ENCODE assay signal across 27 cellular contexts in the genomic region with DNA sequence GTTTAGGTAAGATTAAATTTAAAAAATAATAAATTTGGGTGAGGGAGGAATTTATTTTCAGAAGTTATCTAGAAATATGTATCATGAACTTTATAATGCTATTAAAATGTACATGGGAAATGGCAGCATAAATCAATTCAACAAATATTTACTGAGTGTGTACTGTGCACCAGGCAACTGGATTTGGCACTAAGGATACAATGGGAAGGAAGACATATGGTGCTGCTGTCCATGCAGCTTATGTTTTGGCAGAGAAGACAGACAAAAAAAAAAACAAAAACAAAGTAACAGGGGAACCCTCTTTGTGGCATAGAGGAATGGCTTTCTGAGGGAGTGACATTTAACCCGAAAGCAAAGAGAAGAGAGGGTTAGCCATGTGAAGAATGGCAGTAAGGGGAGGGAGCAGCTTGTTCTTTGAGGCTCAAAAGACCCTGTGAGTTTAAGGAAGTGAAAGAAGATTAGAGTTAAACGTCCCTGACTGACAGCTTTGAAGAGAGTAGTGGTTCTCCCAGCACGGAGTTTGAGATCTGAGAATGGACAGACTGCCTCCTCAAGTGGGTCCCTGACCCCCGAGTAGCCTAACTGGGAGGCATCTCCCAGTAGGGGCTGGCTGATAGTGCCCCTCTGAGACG. TPM values are rescaled to one million over a fixed set of nuclear protein-coding genes. Genes with fewer than 3 reads are reported as not detected.
DNase-seq lines count a peak whose midpoint lies in the region; ATAC-seq, FAIRE-seq and TF ChIP-seq lines count a peak whose summit lies in the region.
"Had no signal": no experiment of that assay in that cellular context is flagged by ENCODE, and none has a peak within 500 bp of the region (broad histone marks: within the 10 kb centered on the region; RNA-seq: fewer than 3 reads in every experiment).

No MANE protein-coding gene starts in this region.

- peak; percentile 95 for ATAC-seq in stimulated activated memory B cell treated with anti-CD40 and anti-IgM and Interleukin-4, amounts not matched to agents 10 μg/mL and 1 μg/mL and 100 μg/mL, for 72 hours
- no peak for ATAC-seq in GM18873 (IDR thresholded peaks at IDR 0.05; ENCODE audit: low FRiP score, unreplicated experiment)
- no peak for ATAC-seq in activated CD8-positive, alpha-beta T cell treated with anti-CD3 and anti-CD28 coated beads for 36 hours
- ATAC-seq: activated T-helper 17 cell treated with anti-CD3 and anti-CD28 coated beads, Interleukin-2, amount 50 U/mL, for 72 hours; lower lobe of right lung had no signal

- POLR2A ChIA-PET in activated CD8-positive, alpha-beta T cell treated with anti-CD3 and anti-CD28 coated beads for 36 hours (lab: Charles Lee) = no interaction called here

- peaks cover 6% of the 10 kb centered on the region for H3K9me3 Mint-ChIP-seq in stimulated activated memory B cell treated with anti-CD40 and anti-IgM and Interleukin-4, amounts not matched to agents 10 μg/mL and 1 μg/mL and 100 μg/mL, for 72 hours
- peaks cover 14% of the 10 kb centered on the region for H3K9me3 Mint-ChIP-seq in activated CD8-positive, alpha-beta T cell treated with anti-CD3 and anti-CD28 coated beads for 36 hours
- H3K9me3 Mint-ChIP-seq: IgD-negative memory B cell had no signal

- CTCF ChIA-PET in activated CD8-positive, alpha-beta T cell treated with anti-CD3 and anti-CD28 coated beads for 36 hours (lab: Charles Lee) = interaction anchor here (1.0 to 1.3 kb wide), 2 partner anchors 13 to 350 kb away, joined by 3 read pairs; no protein-coding TSS in a partner anchor

- FAIRE-seq in GM19239 (lab: Jason Lieb, UNC) = peak; percentile 26

- no peaks in the 10 kb centered on the region for H3K27me3 Mint-ChIP-seq in stimulated activated memory B cell treated with anti-CD40 and anti-IgM and Interleukin-4, amounts not matched to agents 10 μg/mL and 1 μg/mL and 100 μg/mL, for 72 hours
- no peaks in the 10 kb centered on the region for H3K27me3 Mint-ChIP-seq in activated CD8-positive, alpha-beta T cell treated with anti-CD3 and anti-CD28 coated beads for 36 hours
- H3K27me3 Mint-ChIP-seq: activated CD4-positive, alpha-beta memory T cell treated with anti-CD3 and anti-CD28 coated beads for 36 hours; activated T-helper 17 cell treated with anti-CD3 and anti-CD28 coated beads, Interleukin-2, amount 50 U/mL, for 72 hours; brain; IgD-negative memory B cell had no signal

- no peak for TF ChIP-seq CTCF in activated CD8-positive, alpha-beta T cell treated with anti-CD3 and anti-CD28 coated beads for 36 hours (IDR thresholded peaks at IDR 0.05)

- H3K4me3 Mint-ChIP-seq in stimulated activated memory B cell treated with anti-CD40 and anti-IgM and Interleukin-4, amounts not matched to agents 10 μg/mL and 1 μg/mL and 100 μg/mL, for 72 hours = no peak overlapping the region
- H3K4me3 Mint-ChIP-seq in activated CD8-positive, alpha-beta T cell treated with anti-CD3 and anti-CD28 coated beads for 36 hours = no peak overlapping the region
- H3K4me3 Mint-ChIP-seq: activated CD4-positive, alpha-beta memory T cell treated with anti-CD3 and anti-CD28 coated beads for 36 hours; activated T-helper 17 cell treated with anti-CD3 and anti-CD28 coated beads, Interleukin-2, amount 50 U/mL, for 72 hours; brain; nephron progenitor cell had no signal

- peaks cover 18% of the 10 kb centered on the region for H3K4me1 Mint-ChIP-seq in stimulated activated memory B cell treated with anti-CD40 and anti-IgM and Interleukin-4, amounts not matched to agents 10 μg/mL and 1 μg/mL and 100 μg/mL, for 72 hours
- no peaks in the 10 kb centered on the region for H3K4me1 Mint-ChIP-seq in activated CD8-positive, alpha-beta T cell treated with anti-CD3 and anti-CD28 coated beads for 36 hours (ENCODE audit: low read depth)
- H3K4me1 Mint-ChIP-seq: activated T-helper 17 cell treated with anti-CD3 and anti-CD28 coated beads, Interleukin-2, amount 50 U/mL, for 72 hours; brain; nephron progenitor cell had no signal

- H3K27ac Mint-ChIP-seq in stimulated activated memory B cell treated with anti-CD40 and anti-IgM and Interleukin-4, amounts not matched to agents 10 μg/mL and 1 μg/mL and 100 μg/mL, for 72 hours = peak overlapping the region; percentile 17
- no peak overlapping the region for H3K27ac Mint-ChIP-seq in activated CD8-positive, alpha-beta T cell treated with anti-CD3 and anti-CD28 coated beads for 36 hours
- H3K27ac Mint-ChIP-seq: activated CD4-positive, alpha-beta memory T cell treated with anti-CD3 and anti-CD28 coated beads for 36 hours; activated T-helper 17 cell treated with anti-CD3 and anti-CD28 coated beads, Interleukin-2, amount 50 U/mL, for 72 hours; brain; nephron progenitor cell had no signal

- intact Hi-C loops in activated CD8-positive, alpha-beta T cell treated with anti-CD3 and anti-CD28 coated beads for 36 hours (cut with micrococcal nuclease) = no loop called here

- peaks cover 56% of the 10 kb centered on the region for H3K36me3 Mint-ChIP-seq in stimulated activated memory B cell treated with anti-CD40 and anti-IgM and Interleukin-4, amounts not matched to agents 10 μg/mL and 1 μg/mL and 100 μg/mL, for 72 hours
- peaks cover 77% of the 10 kb centered on the region for H3K36me3 Mint-ChIP-seq in activated CD8-positive, alpha-beta T cell treated with anti-CD3 and anti-CD28 coated beads for 36 hours (ENCODE audit: low read depth)

- DNase-seq in GM19239 (ENCODE audit: insufficient read length, low spot score) (no peak), NOMO-1 treated with DMSO at 0.1 percent for 48 hours (lab: John Stamatoyannopoulos, UW; ENCODE audit: unreplicated experiment) (peak; percentile 57), cerebellar cortex (ENCODE audit: low spot score) (peak; percentile 30), NCI-H82 treated with DMSO at 0.1 percent for 48 hours (lab: John Stamatoyannopoulos, UW; ENCODE audit: unreplicated experiment) (no peak)
- DNase-seq in activated CD8-positive, alpha-beta T cell treated with anti-CD3 and anti-CD28 coated beads for 36 hours = no peak
- DNase-seq: activated CD4-positive, alpha-beta memory T cell treated with anti-CD3 and anti-CD28 coated beads for 36 hours; activated CD8-positive, alpha-beta memory T cell treated with anti-CD3 and anti-CD28 coated beads, Interleukin-2, amount 50 U/mL, for 48 hours; activated naive CD4-positive, alpha-beta T cell treated with anti-CD3 and anti-CD28 coated beads, Interleukin-2, amount 50 U/mL, for 16 hours; Caco-2; DMS79; foreskin melanocyte; GDM1; hypothalamus; lower lobe of right lung; NCI-H1105 treated with DMSO at 0.1 percent for 48 hours; NCI-H187 treated with DMSO at 0.1 percent for 48 hours; NCI-H526; nephron progenitor cell; retina; SJCRH30; stimulated activated naive CD4-positive, alpha-beta T cell treated with Interleukin-2 at 50 U/mL for 16 hours; upper lobe of left lung had no signal

RNA-seq across cellular contexts. Expression of gene CNTRL, which starts 23.9 kb away (rescaled TPM):
- 10 to 100 TPM; 62.8 to 69.8 TPM for total RNA-seq in activated CD8-positive, alpha-beta T cell treated with anti-CD3 and anti-CD28 coated beads for 36 hours

RNA-seq across cellular contexts. Expression of gene C5, which starts 48.6 kb away (rescaled TPM):
- 1 to 10 TPM; 1.9 to 3.4 TPM for total RNA-seq in activated CD8-positive, alpha-beta T cell treated with anti-CD3 and anti-CD28 coated beads for 36 hours

Comparison
In these comparisons a context has a peak if more than half of its experiments do, and no peak if none do; other contexts are left out.
1. DNase-seq: peak in NOMO-1 treated with DMSO at 0.1 percent for 48 hours (single experiment) and cerebellar cortex (single experiment); none in GM19239 (single experiment), activated CD8-positive, alpha-beta T cell treated with anti-CD3 and anti-CD28 coated beads for 36 hours (single experiment) and NCI-H82 treated with DMSO at 0.1 percent for 48 hours (single experiment).